In the genomic region with DNA sequence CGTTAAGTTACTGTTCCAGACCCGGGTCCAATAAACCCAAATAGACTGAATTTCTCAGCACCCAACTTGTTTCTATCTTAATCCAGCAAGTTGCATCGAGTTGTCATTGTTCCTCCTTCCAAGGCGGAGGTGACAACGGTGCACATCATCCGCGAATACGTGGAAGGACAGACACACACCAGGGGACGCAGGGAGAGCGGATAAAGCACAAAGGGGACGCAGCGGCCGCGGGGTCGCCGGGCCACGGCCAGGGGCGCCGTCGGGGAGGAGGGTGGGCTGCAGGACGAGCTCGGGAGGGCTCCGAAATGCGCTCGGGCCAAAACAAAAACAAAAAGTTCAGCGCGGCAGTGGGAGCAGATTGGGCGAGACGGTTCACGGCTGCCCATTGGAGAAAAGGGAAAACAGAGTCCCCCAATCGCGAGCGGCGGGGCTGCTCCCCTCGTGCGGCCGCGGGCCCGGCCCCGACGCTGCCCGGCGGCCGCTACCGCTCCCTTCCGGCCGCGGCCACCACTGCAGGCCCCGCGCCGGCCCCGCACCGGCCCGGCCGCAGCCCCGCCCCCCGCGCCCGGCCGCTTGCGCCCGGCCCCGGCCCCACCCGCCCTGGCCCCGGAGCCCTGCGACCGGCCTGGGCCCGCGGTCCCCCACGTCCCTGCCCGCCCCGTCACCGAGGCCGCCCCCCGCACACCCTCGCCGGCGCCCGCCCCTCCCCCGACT, we compare ENCODE assay signal across 7 cellular contexts. TPM values are rescaled to one million over a fixed set of nuclear protein-coding genes. Genes with fewer than 3 reads are reported as not detected.
A peak's percentile ranks its signal among the peaks of the same experiment; 100 is the strongest.
DNase-seq lines count a peak whose midpoint lies in the region; ATAC-seq and TF ChIP-seq lines count a peak whose summit lies in the region.

No MANE protein-coding gene starts in this region.

- H3K9me3 ChIP-seq in right lobe of liver = no peaks in the 10 kb centered on the region

- DNase-seq in NCI-H2196 (lab: John Stamatoyannopoulos, UW; ENCODE audit: unreplicated experiment) = peak; percentile 72
- DNase-seq in activated CD4-positive, alpha-beta T cell treated with anti-CD3 and anti-CD28 coated beads for 4 hours = peak; percentile 42
- DNase-seq in dermis microvascular lymphatic vessel endothelial cell (ENCODE audit: low read depth in 2 of 2) = peak; percentile 55 to 82
- peak; percentile 79 to 80 (median 79) for DNase-seq in right lobe of liver
- DNase-seq in stimulated activated CD8-positive, alpha-beta memory T cell treated with anti-CD3 and anti-CD28 coated beads, Interleukin-12 subunit alpha, Interleukin-12 subunit beta, amount 100 ng/mL, for 1 hour (ENCODE audit: low read depth) = peak; percentile 29

- no peaks in the 10 kb centered on the region for H3K27me3 ChIP-seq in right lobe of liver

- peak overlapping the region; percentile 81 to 86 (median 82) for H3K4me3 ChIP-seq in right lobe of liver

- WGBS in right lobe of liver (ENCODE audit: insufficient coverage, low coverage, low lambda C conversion rate, missing lambda C conversion rate) = under 1% methylated on average over 10 of the region's 80 CpGs

- peak; percentile 34 for TF ChIP-seq CTCF in GM12873 (IDR thresholded peaks at IDR 0.05; ENCODE audit: insufficient read depth, low read depth, low read length, missing control alignments)
- TF ChIP-seq CTCF in right lobe of liver (IDR thresholded peaks at IDR 0.05) = peak in 3 of 4 donors; percentile 31 to 52 (median 37)

- H3K36me3 ChIP-seq in right lobe of liver = no peaks in the 10 kb centered on the region

- H3K27ac ChIP-seq in right lobe of liver = peak overlapping the region; percentile 72 to 99 (median 98)

- peak; percentile 55 for ATAC-seq in HG02759 (IDR thresholded peaks at IDR 0.05; ENCODE audit: unreplicated experiment)
- peak; percentile 59 to 71 (median 64) for ATAC-seq in right lobe of liver

- peaks cover 0 to 50% (median 15%) of the 10 kb centered on the region in 4 donors for H3K4me1 ChIP-seq in right lobe of liver

- intact Hi-C loops in right lobe of liver (cut with DNase I) = loop anchor here in 1 of 2 donors (10.0 kb wide), 1 partner anchor 82 kb away; no protein-coding TSS in a partner anchor

- TF ChIP-seq POLR2A in right lobe of liver (IDR thresholded peaks at IDR 0.05) = no peak

RNA-seq across cellular contexts. Expression of a gene that starts 0.5 kb away (rescaled TPM):
- total RNA-seq in dermis microvascular lymphatic vessel endothelial cell (16.3 and 20.5 TPM in 2 replicates), right lobe of liver (10 to 100 TPM; 14.3 to 25.9 (median 17.6) TPM)

RNA-seq across cellular contexts. Expression of a gene that starts 59.2 kb away (rescaled TPM):
- total RNA-seq in dermis microvascular lymphatic vessel endothelial cell (5.4 and 5.9 TPM in 2 replicates), right lobe of liver (10 to 100 TPM; 39.4 to 70.9 (median 62.4) TPM)

Comparison
In these comparisons a context has a peak if more than half of its experiments do, and no peak if none do; other contexts are left out.
1. Peak in every context shown above with its lines: DNase-seq, ATAC-seq, H3K4me3 ChIP-seq and H3K27ac ChIP-seq.
2. DNase-seq: peak in every context shown above with its lines; median percentile 79 in right lobe of liver; 72 in NCI-H2196; 68 in dermis microvascular lymphatic vessel endothelial cell; 42 in activated CD4-positive, alpha-beta T cell treated with anti-CD3 and anti-CD28 coated beads for 4 hours; 29 in stimulated activated CD8-positive, alpha-beta memory T cell treated with anti-CD3 and anti-CD28 coated beads, Interleukin-12 subunit alpha, Interleukin-12 subunit beta, amount 100 ng/mL, for 1 hour.